ENCODE assay signal across 21 cellular contexts in the genomic region with DNA sequence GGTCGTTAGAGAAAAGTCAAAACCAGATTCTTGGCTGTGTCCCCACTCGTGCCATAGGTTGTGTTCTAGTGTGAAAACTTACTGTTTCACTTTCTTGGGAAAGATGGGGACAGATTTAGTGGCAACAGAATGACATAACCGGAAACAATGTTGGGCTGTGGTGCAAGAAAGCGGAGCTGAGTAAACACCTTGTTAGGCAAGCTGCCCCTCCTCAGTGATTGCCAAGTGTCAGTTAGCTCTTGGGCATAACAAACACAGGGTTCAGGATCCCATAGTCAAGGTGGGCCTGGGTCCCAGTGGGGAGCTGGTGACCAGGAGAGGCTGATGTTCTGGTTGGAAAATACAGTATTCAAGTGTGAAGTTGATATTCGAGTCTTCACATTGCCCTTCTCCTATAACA. TPM values are rescaled to one million over a fixed set of nuclear protein-coding genes. Genes with fewer than 3 reads are reported as not detected.
DNase-seq lines count a peak whose midpoint lies in the region; ATAC-seq and TF ChIP-seq lines count a peak whose summit lies in the region.
"Had no signal": no experiment of that assay in that cellular context is flagged by ENCODE, and none has a peak within 500 bp of the region (broad histone marks: within the 10 kb centered on the region; RNA-seq: fewer than 3 reads in every experiment).

No MANE protein-coding gene starts in this region.

- peaks cover 0 to 17% (median 0%) of the 10 kb centered on the region in 3 donors for H3K4me1 ChIP-seq in gastroesophageal sphincter
- H3K4me1 ChIP-seq in adrenal gland (replicated peaks in 1 of 2), result peaks cover 0 to 45% of the 10 kb centered on the region in 2 donors
- H3K4me1 ChIP-seq: breast epithelium had no signal

- DNase-seq in SIG-M5 treated with dmso at 0.1 percent for 504 hours (lab: John Stamatoyannopoulos, UW; ENCODE audit: unreplicated experiment) (peak; percentile 36), SIG-M5 (lab: John Stamatoyannopoulos, UW) (no peak), renal cortical epithelial cell (ENCODE audit: low read depth) (peak; percentile 36), SHP77 treated with DMSO at 0.1 percent for 48 hours (lab: John Stamatoyannopoulos, UW) (no peak), adrenal gland (no peak)
- no peak for DNase-seq in T-helper 2 cell treated with Interferon-gamma antibody and Interleukin-4, amounts not matched to agents 5 μg/mL and 100 μg/mL, for 36 hours (ENCODE audit: low spot score)
- DNase-seq in activated CD8-positive, alpha-beta memory T cell treated with anti-CD3 and anti-CD28 coated beads, Interleukin-2, amount 50 U/mL, for 48 hours, result no peak
- DNase-seq: 8988T; DMS79; effector CD8-positive, alpha-beta T cell; foreskin keratinocyte; NCI-H2081; NCI-H69; sigmoid colon had no signal

- H3K4me1 Mint-ChIP-seq in T-helper 2 cell treated with Interferon-gamma antibody and Interleukin-4, amounts not matched to agents 5 μg/mL and 100 μg/mL, for 36 hours (ENCODE audit: low read depth), result peaks cover 3% of the 10 kb centered on the region

- H3K9me3 Mint-ChIP-seq in T-helper 2 cell treated with Interferon-gamma antibody and Interleukin-4, amounts not matched to agents 5 μg/mL and 100 μg/mL, for 36 hours, result no peaks in the 10 kb centered on the region
- H3K9me3 Mint-ChIP-seq: memory B cell; T-helper 1 cell treated with Interleukin-12 subunit alpha and Interleukin-12 subunit beta and Interleukin-4 antibody, amounts not matched to agents 30 μg/mL and 1 μg/mL, for 36 hours had no signal

- H3K9me3 ChIP-seq in gastroesophageal sphincter (no peaks in the 10 kb centered on the region), adrenal gland (replicated peaks in 1 of 3) (no peaks in the 10 kb centered on the region)
- H3K9me3 ChIP-seq: BLaER1 treated with 17β-estradiol and CSF1 and Interleukin-3, amounts not matched to agents 10 nM and 100 nM; breast epithelium; sigmoid colon had no signal

- H3K36me3 Mint-ChIP-seq in T-helper 2 cell treated with Interferon-gamma antibody and Interleukin-4, amounts not matched to agents 5 μg/mL and 100 μg/mL, for 36 hours (ENCODE audit: low read depth), result peaks cover 48% of the 10 kb centered on the region

- TF ChIP-seq CTCF in gastroesophageal sphincter (IDR thresholded peaks at IDR 0.05), result no peak
- TF ChIP-seq CTCF in adrenal gland (IDR thresholded peaks at IDR 0.05), result no peak

- TF ChIP-seq EP300 in gastroesophageal sphincter (IDR thresholded peaks at IDR 0.05), result no peak

- peak overlapping the region; percentile 44 for H3K27ac Mint-ChIP-seq in T-helper 2 cell treated with Interferon-gamma antibody and Interleukin-4, amounts not matched to agents 5 μg/mL and 100 μg/mL, for 36 hours
- H3K27ac Mint-ChIP-seq: activated naive CD8-positive, alpha-beta T cell; memory B cell; T-helper 1 cell treated with Interleukin-12 subunit alpha and Interleukin-12 subunit beta and Interleukin-4 antibody, amounts not matched to agents 30 μg/mL and 1 μg/mL, for 36 hours had no signal

- 50 to 77% methylated on average over 3 to 5 of the region's 5 CpGs for WGBS in gastroesophageal sphincter (ENCODE audit: low coverage in 1 of 2), 2 donors
- 80 to 85% (median 82%) methylated on average over 5 of the region's 5 CpGs for WGBS in adrenal gland, 4 donors

- peak; percentile 28 for ATAC-seq in gastroesophageal sphincter
- ATAC-seq: activated CD4-positive, CD25-positive, alpha-beta regulatory T cell treated with anti-CD3 and anti-CD28 coated beads, Interleukin-2, amount 50 U/mL, for 24 hours; foreskin keratinocyte had no signal

- H3K36me3 ChIP-seq in gastroesophageal sphincter (peaks cover 0 to 65% of the 10 kb centered on the region in 2 donors), adrenal gland (replicated peaks in 1 of 2) (peaks cover 0 to 49% of the 10 kb centered on the region in 2 donors)
- H3K36me3 ChIP-seq: breast epithelium had no signal

- intact Hi-C loops in adrenal gland (cut with DNase I), result no loop called here

- H3K27ac ChIP-seq in gastroesophageal sphincter (no peak overlapping the region), adrenal gland (no peak overlapping the region)
- H3K27ac ChIP-seq: BLaER1 treated with 17β-estradiol and CSF1 and Interleukin-3, amounts not matched to agents 10 nM and 100 nM; breast epithelium; foreskin keratinocyte; sigmoid colon had no signal

- H3K27me3 ChIP-seq in gastroesophageal sphincter (no peaks in the 10 kb centered on the region), adrenal gland (no peaks in the 10 kb centered on the region)
- H3K27me3 ChIP-seq: BLaER1 treated with 17β-estradiol and CSF1 and Interleukin-3, amounts not matched to agents 10 nM and 100 nM; breast epithelium; foreskin keratinocyte; sigmoid colon had no signal

- no peak overlapping the region for H3K4me3 Mint-ChIP-seq in T-helper 2 cell treated with Interferon-gamma antibody and Interleukin-4, amounts not matched to agents 5 μg/mL and 100 μg/mL, for 36 hours
- H3K4me3 Mint-ChIP-seq: activated naive CD8-positive, alpha-beta T cell; memory B cell; T-helper 1 cell treated with Interleukin-12 subunit alpha and Interleukin-12 subunit beta and Interleukin-4 antibody, amounts not matched to agents 30 μg/mL and 1 μg/mL, for 36 hours had no signal

- TF ChIP-seq POLR2A in gastroesophageal sphincter (IDR thresholded peaks at IDR 0.05) (no peak), adrenal gland (IDR thresholded peaks at IDR 0.05) (no peak)

- H3K4me3 ChIP-seq in gastroesophageal sphincter (no peak overlapping the region), adrenal gland (no peak overlapping the region)
- H3K4me3 ChIP-seq: BLaER1 treated with 17β-estradiol and CSF1 and Interleukin-3, amounts not matched to agents 10 nM and 100 nM; breast epithelium; sigmoid colon had no signal

- no peaks in the 10 kb centered on the region for H3K27me3 Mint-ChIP-seq in T-helper 2 cell treated with Interferon-gamma antibody and Interleukin-4, amounts not matched to agents 5 μg/mL and 100 μg/mL, for 36 hours (ENCODE audit: low read depth)
- H3K27me3 Mint-ChIP-seq: activated naive CD8-positive, alpha-beta T cell; memory B cell had no signal

RNA-seq across cellular contexts. Expression of gene UBN1, which starts 15.4 kb away (rescaled TPM):
- 10 to 100 TPM; 22.8 to 46.2 (median 28.0) TPM for total RNA-seq in gastroesophageal sphincter
- total RNA-seq in renal cortical epithelial cell, result 18.2 and 33.1 TPM in 2 replicates
- total RNA-seq in adrenal gland, result 10 to 100 TPM; 26.4 to 60.8 (median 31.4) TPM
- polyA plus RNA-seq in adrenal gland, result 10 to 100 TPM in 2 of 3 donors, 1 to 10 TPM in 1; 5.9 to 21.2 (median 13.2) TPM

RNA-seq across cellular contexts. Expression of gene GLYR1, which starts 15.6 kb away (rescaled TPM):
- total RNA-seq in gastroesophageal sphincter (100 to 1,000 TPM in 2 of 4 donors, 10 to 100 TPM in 2; 86.0 to 129 (median 97.0) TPM), renal cortical epithelial cell (57.1 and 106 TPM in 2 replicates), adrenal gland (100 to 1,000 TPM in 1 of 8 donors, 10 to 100 TPM in 7; 43.2 to 118 (median 86.2) TPM)
- 100 to 1,000 TPM in 1 of 3 donors, 10 to 100 TPM in 2; 39.3 to 109 (median 50.6) TPM for polyA plus RNA-seq in adrenal gland

Comparison
In these comparisons a context has a peak if more than half of its experiments do, and no peak if none do; other contexts are left out.
1. DNase-seq: peak in SIG-M5 treated with dmso at 0.1 percent for 504 hours (single experiment) and renal cortical epithelial cell (single experiment); none in SIG-M5 (single experiment), T-helper 2 cell treated with Interferon-gamma antibody and Interleukin-4, amounts not matched to agents 5 μg/mL and 100 μg/mL, for 36 hours (single experiment), SHP77 treated with DMSO at 0.1 percent for 48 hours (single experiment), adrenal gland (0 of 7) and activated CD8-positive, alpha-beta memory T cell treated with anti-CD3 and anti-CD28 coated beads, Interleukin-2, amount 50 U/mL, for 48 hours (single experiment).